ENCODE assay signal across 2 cellular contexts in genomic region chr7:129886184-129886817, GRCh38.
TF ChIP-seq lines count a peak whose summit lies in the region.

No MANE protein-coding gene starts in this region.

TF ChIP-seq in HepG2, 621 proteins besides CTCF, POLR2A, EP300 and RAD21 (continued from another document):
- TF ChIP-seq DZIP1 (CRISPR knock-in tag; IDR thresholded peaks at IDR 0.05) (no peak), ZSCAN22 (CRISPR knock-in tag; IDR thresholded peaks at IDR 0.05) (no peak), ZNF34 (CRISPR knock-in tag; IDR thresholded peaks at IDR 0.05; ENCODE audit: borderline replicate concordance) (no peak), ETV6 (CRISPR knock-in tag; conservative IDR thresholded peaks at IDR 0.05) (no peak), RBFOX2 (IDR thresholded peaks at IDR 0.05; ENCODE audit: low read depth, low read length) (no peak), GPN1 (CRISPR knock-in tag; IDR thresholded peaks at IDR 0.05; ENCODE audit: borderline replicate concordance) (no peak), TAF15 (IDR thresholded peaks at IDR 0.05; ENCODE audit: low read depth, low read length, poor library complexity, severe bottlenecking) (no peak), ZNF468 (CRISPR knock-in tag; IDR thresholded peaks at IDR 0.05) (no peak), SAFB2 (CRISPR knock-in tag; IDR thresholded peaks at IDR 0.05; ENCODE audit: borderline replicate concordance, low read depth) (no peak), HDAC2 (CRISPR knock-in tag; IDR thresholded peaks at IDR 0.05) (no peak), NPAS2 (CRISPR knock-in tag; IDR thresholded peaks at IDR 0.05; ENCODE audit: borderline replicate concordance) (no peak), NFE2 (CRISPR knock-in tag; IDR thresholded peaks at IDR 0.05) (no peak), ZNF556 (CRISPR knock-in tag; IDR thresholded peaks at IDR 0.05; ENCODE audit: borderline replicate concordance) (no peak), ZNF451 (CRISPR knock-in tag; IDR thresholded peaks at IDR 0.05) (no peak)

TF ChIP-seq in neural cell, 6 proteins besides CTCF, POLR2A, EP300 and RAD21 (continued from another document):
- no peak for TF ChIP-seq REST (IDR thresholded peaks at IDR 0.05; ENCODE audit: borderline replicate concordance)
TF ChIP-seq in neural cell: peak in this region for 0.
